In genomic region chr19:12015015-12015752, GRCh38 we compare ENCODE assay signal across 1 cellular context.
TF ChIP-seq lines count a peak whose summit lies in the region.

No MANE protein-coding gene starts in this region.

TF ChIP-seq in HEK293, 187 proteins besides CTCF, POLR2A, EP300 and RAD21 (continued from another document):
- no peak for TF ChIP-seq ZNF704 (tag by site-specific recombination; IDR thresholded peaks at IDR 0.05)
- no peak for TF ChIP-seq KLF16 (tag by site-specific recombination; IDR thresholded peaks at IDR 0.05)
- TF ChIP-seq ZNF596 (tag by site-specific recombination; IDR thresholded peaks at IDR 0.05), result no peak
- no peak for TF ChIP-seq ZNF514 (tag by site-specific recombination; IDR thresholded peaks at IDR 0.05)
- peak; percentile 91 for TF ChIP-seq SETDB1 (IDR thresholded peaks at IDR 0.05; ENCODE audit: insufficient read length, low read length)
- TF ChIP-seq ZNF274 (IDR thresholded peaks at IDR 0.05; ENCODE audit: low read length), result no peak
- TF ChIP-seq ZNF274 (tag by site-specific recombination; IDR thresholded peaks at IDR 0.05; ENCODE audit: borderline replicate concordance), result peak; percentile 92
- no peak for TF ChIP-seq ZNF146 (tag by site-specific recombination; IDR thresholded peaks at IDR 0.05)
- no peak for TF ChIP-seq ZNF311 (tag by site-specific recombination; IDR thresholded peaks at IDR 0.05; ENCODE audit: borderline replicate concordance)
- TF ChIP-seq ZNF843 (tag by site-specific recombination; IDR thresholded peaks at IDR 0.05), result no peak
- TF ChIP-seq SP2 (tag by site-specific recombination; IDR thresholded peaks at IDR 0.05), result no peak
- TF ChIP-seq ZNF747 (tag by site-specific recombination; IDR thresholded peaks at IDR 0.05), result no peak
- TF ChIP-seq ZNF133 (tag by site-specific recombination; IDR thresholded peaks at IDR 0.05), result no peak
- no peak for TF ChIP-seq ZNF202 (tag by site-specific recombination; IDR thresholded peaks at IDR 0.05; ENCODE audit: borderline replicate concordance)
- TF ChIP-seq ZNF266 (tag by site-specific recombination; IDR thresholded peaks at IDR 0.05; ENCODE audit: low read depth), result no peak
